Comparison of ENCODE assay signal across 8 cellular contexts in the genomic region with DNA sequence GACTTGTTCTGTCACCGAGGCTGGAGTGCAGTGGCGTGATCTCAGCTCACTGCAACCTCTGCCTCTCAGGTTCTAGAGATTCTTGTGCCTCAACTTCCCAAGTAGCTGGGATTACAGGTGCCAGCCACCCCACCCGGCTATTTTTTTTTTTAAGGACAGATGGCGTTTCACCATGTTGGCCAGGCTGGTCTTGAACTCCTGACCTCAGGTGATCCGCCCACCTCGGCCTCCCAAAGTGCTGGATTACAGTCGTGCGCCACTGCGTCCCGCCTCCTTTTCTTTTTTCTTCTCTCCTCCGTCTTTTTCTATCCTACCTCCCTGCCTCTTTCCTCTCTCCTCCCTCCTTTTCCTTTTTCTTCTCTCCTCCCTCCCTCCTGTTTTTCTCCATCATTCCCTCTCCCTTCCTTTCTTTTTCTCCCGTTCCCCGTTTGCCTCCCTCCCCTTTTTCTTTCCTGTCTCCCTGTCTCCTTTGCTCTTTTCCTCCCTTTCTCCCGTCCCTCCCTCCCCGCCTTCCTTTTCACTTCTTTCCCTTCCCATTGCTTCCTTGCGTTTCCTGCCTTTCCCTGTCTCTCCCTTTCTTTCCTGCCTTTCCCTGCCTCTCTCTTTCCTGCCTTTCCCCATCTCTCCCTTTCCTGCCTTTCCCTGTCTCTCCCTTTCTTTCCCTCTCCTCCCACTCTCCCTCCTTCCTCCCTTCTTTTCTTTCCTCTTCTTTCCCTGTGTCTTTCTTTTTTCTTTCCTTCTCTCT. TPM values are rescaled to one million over a fixed set of nuclear protein-coding genes. Genes with fewer than 3 reads are reported as not detected.
DNase-seq lines count a peak whose midpoint lies in the region; ATAC-seq lines count a peak whose summit lies in the region.

No MANE protein-coding gene starts in this region.

- H3K27ac ChIP-seq in right cardiac atrium (ENCODE audit: low read length), result no peak overlapping the region
- peak overlapping the region; percentile 55 for H3K27ac ChIP-seq in stomach smooth muscle (ENCODE audit: low read length)

- H3K4me3 ChIP-seq in right cardiac atrium (ENCODE audit: low read length), result no peak overlapping the region
- peak overlapping the region in 1 of 2 donors; percentile 100 for H3K4me3 ChIP-seq in stomach smooth muscle (ENCODE audit: low read length in 2 of 2)

- H3K27me3 Mint-ChIP-seq in T-helper 2 cell treated with Interferon-gamma antibody and Interleukin-4, amounts not matched to agents 5 μg/mL and 100 μg/mL, for 36 hours (ENCODE audit: low read depth), result no peaks in the 10 kb centered on the region
- no peaks in the 10 kb centered on the region for H3K27me3 Mint-ChIP-seq in activated T-cell treated with anti-CD3 and anti-CD28 coated beads, Interleukin-2, amount 50 U/mL, for 4 hours (ENCODE audit: low read depth)

- H3K27me3 ChIP-seq in right cardiac atrium (ENCODE audit: control insufficient read depth, insufficient read depth) (no peaks in the 10 kb centered on the region), stomach smooth muscle (ENCODE audit: control insufficient read depth in 1 of 2, insufficient read depth in 2 of 2, low read length in 2 of 2) (no peaks in the 10 kb centered on the region)

- peak overlapping the region; percentile 95 for H3K27ac Mint-ChIP-seq in T-helper 2 cell treated with Interferon-gamma antibody and Interleukin-4, amounts not matched to agents 5 μg/mL and 100 μg/mL, for 36 hours

- no peak for DNase-seq in T-helper 2 cell treated with Interferon-gamma antibody and Interleukin-4, amounts not matched to agents 5 μg/mL and 100 μg/mL, for 36 hours (ENCODE audit: low spot score)
- DNase-seq in T-helper 2 cell, result no peak
- no peak for DNase-seq in activated T-cell treated with anti-CD3 and anti-CD28 coated beads, Interleukin-2, amount 50 U/mL, for 4 hours
- peak in 2 of 3 donors; percentile 38 to 39 for DNase-seq in right cardiac atrium
- no peak for DNase-seq in SW 1271 (lab: John Stamatoyannopoulos, UW)
- DNase-seq in dermis blood vessel endothelial cell, result no peak

- H3K4me1 ChIP-seq in right cardiac atrium (ENCODE audit: control insufficient read depth, insufficient read depth, low read length), result peaks cover 3% of the 10 kb centered on the region
- peaks cover 28% of the 10 kb centered on the region for H3K4me1 ChIP-seq in stomach smooth muscle (ENCODE audit: control insufficient read depth, insufficient read depth, low read length)

- H3K4me3 Mint-ChIP-seq in T-helper 2 cell treated with Interferon-gamma antibody and Interleukin-4, amounts not matched to agents 5 μg/mL and 100 μg/mL, for 36 hours, result peak overlapping the region; percentile 90
- peak overlapping the region; percentile 94 for H3K4me3 Mint-ChIP-seq in activated T-cell treated with anti-CD3 and anti-CD28 coated beads, Interleukin-2, amount 50 U/mL, for 4 hours

- H3K9me3 ChIP-seq in right cardiac atrium (ENCODE audit: control insufficient read depth, low read length), result no peaks in the 10 kb centered on the region
- no peaks in the 10 kb centered on the region for H3K9me3 ChIP-seq in stomach smooth muscle (ENCODE audit: control insufficient read depth in 2 of 2, low read length in 2 of 2)

- WGBS in right cardiac atrium, result 63% methylated on average over 16 of the region's 16 CpGs

- no peak for ATAC-seq in activated T-cell treated with anti-CD3 and anti-CD28 coated beads, Interleukin-2, amount 50 U/mL, for 4 hours
- no peak for ATAC-seq in right cardiac atrium
- no peak for ATAC-seq in GM21515 (IDR thresholded peaks at IDR 0.05; ENCODE audit: unreplicated experiment)

- H3K4me1 Mint-ChIP-seq in T-helper 2 cell treated with Interferon-gamma antibody and Interleukin-4, amounts not matched to agents 5 μg/mL and 100 μg/mL, for 36 hours (ENCODE audit: low read depth), result peaks cover 23% of the 10 kb centered on the region
- peaks cover 42% of the 10 kb centered on the region for H3K4me1 Mint-ChIP-seq in activated T-cell treated with anti-CD3 and anti-CD28 coated beads, Interleukin-2, amount 50 U/mL, for 4 hours (ENCODE audit: low read depth)

- intact Hi-C loops in right cardiac atrium (cut with DNase I), result loop anchor here in 2 of 4 donors (10.0 kb wide), 1 partner anchor 51 kb away; no protein-coding TSS in a partner anchor

- H3K9me3 Mint-ChIP-seq in T-helper 2 cell treated with Interferon-gamma antibody and Interleukin-4, amounts not matched to agents 5 μg/mL and 100 μg/mL, for 36 hours, result no peaks in the 10 kb centered on the region
- no peaks in the 10 kb centered on the region for H3K9me3 Mint-ChIP-seq in activated T-cell treated with anti-CD3 and anti-CD28 coated beads, Interleukin-2, amount 50 U/mL, for 4 hours

- no peak overlapping the region for H3K9ac ChIP-seq in stomach smooth muscle (ENCODE audit: low read length in 2 of 2)

- peaks cover 47% of the 10 kb centered on the region for H3K36me3 Mint-ChIP-seq in T-helper 2 cell treated with Interferon-gamma antibody and Interleukin-4, amounts not matched to agents 5 μg/mL and 100 μg/mL, for 36 hours (ENCODE audit: low read depth)
- H3K36me3 Mint-ChIP-seq in activated T-cell treated with anti-CD3 and anti-CD28 coated beads, Interleukin-2, amount 50 U/mL, for 4 hours (ENCODE audit: insufficient read depth), result peaks cover 21% of the 10 kb centered on the region

- H3K36me3 ChIP-seq in stomach smooth muscle (ENCODE audit: control insufficient read depth in 2 of 2, insufficient read depth in 2 of 2, low read length in 2 of 2), result peaks cover 15 to 23% of the 10 kb centered on the region in 2 donors

RNA-seq across cellular contexts. Expression of gene SLC25A6, which starts 2.1 kb away (rescaled TPM):
- 100 to 1,000 TPM; 518 to 544 (median 518) TPM for total RNA-seq in activated T-cell treated with anti-CD3 and anti-CD28 coated beads, Interleukin-2, amount 50 U/mL, for 4 hours
- total RNA-seq in right cardiac atrium (100 to 1,000 TPM; 154 to 228 (median 193) TPM), dermis blood vessel endothelial cell (131 and 195 TPM in 2 replicates)
- 159 TPM for polyA plus RNA-seq in right cardiac atrium

RNA-seq across cellular contexts. Expression of gene IL3RA, which starts 57.5 kb away (rescaled TPM):
- under 1 TPM; 0.34 to 0.76 (median 0.76) TPM for total RNA-seq in activated T-cell treated with anti-CD3 and anti-CD28 coated beads, Interleukin-2, amount 50 U/mL, for 4 hours
- total RNA-seq in right cardiac atrium, result 1 to 10 TPM; 2.6 to 4.4 (median 3.1) TPM
- polyA plus RNA-seq in right cardiac atrium, result 8.7 TPM
- total RNA-seq in dermis blood vessel endothelial cell, result 23.6 and 64.7 TPM in 2 replicates

RNA-seq across cellular contexts. Expression of gene ASMTL, which starts 58.7 kb away (rescaled TPM):
- 10 to 100 TPM; 33.0 to 53.2 (median 36.9) TPM for total RNA-seq in activated T-cell treated with anti-CD3 and anti-CD28 coated beads, Interleukin-2, amount 50 U/mL, for 4 hours
- total RNA-seq in right cardiac atrium (10 to 100 TPM; 30.3 to 34.4 (median 34.1) TPM), dermis blood vessel endothelial cell (9.7 and 12.5 TPM in 2 replicates)
- polyA plus RNA-seq in right cardiac atrium, result 27.7 TPM

Comparison
In these comparisons a context has a peak if more than half of its experiments do, and no peak if none do; other contexts are left out.
1. DNase-seq: peak in right cardiac atrium (2 of 3); none in T-helper 2 cell treated with Interferon-gamma antibody and Interleukin-4, amounts not matched to agents 5 μg/mL and 100 μg/mL, for 36 hours (single experiment), T-helper 2 cell (0 of 5), activated T-cell treated with anti-CD3 and anti-CD28 coated beads, Interleukin-2, amount 50 U/mL, for 4 hours (single experiment), SW 1271 (0 of 2) and dermis blood vessel endothelial cell (single experiment).